ENCODE assay signal across 8 cellular contexts in genomic region chrX:13000311-13000811, GRCh38. TPM values are rescaled to one million over a fixed set of nuclear protein-coding genes. Genes with fewer than 3 reads are reported as not detected.
A peak's percentile ranks its signal among the peaks of the same experiment; 100 is the strongest.
DNase-seq lines count a peak whose midpoint lies in the region; ATAC-seq, FAIRE-seq and TF ChIP-seq lines count a peak whose summit lies in the region.

No MANE protein-coding gene starts in this region.

- no peak for TF ChIP-seq EP300 in suprapubic skin (IDR thresholded peaks at IDR 0.05)

- DNase-seq in NOMO-1 treated with DMSO at 0.1 percent for 48 hours (lab: John Stamatoyannopoulos, UW; ENCODE audit: unreplicated experiment) (peak; percentile 93), suprapubic skin (ENCODE audit: low spot score in 2 of 2) (no peak), endodermal cell (no peak), frontal cortex (ENCODE audit: low spot score in 2 of 2) (no peak), cortex of kidney (lab: John Stamatoyannopoulos, UW) (no peak)
- DNase-seq in effector memory CD4-positive, alpha-beta T cell: no peak

- H3K4me3 Mint-ChIP-seq in endodermal cell: no peak overlapping the region

- FAIRE-seq in frontal cortex (lab: Jason Lieb, UNC): no peak

- H3K4me1 Mint-ChIP-seq in endodermal cell: peaks cover 13% of the 10 kb centered on the region

- H3K4me1 ChIP-seq in effector memory CD4-positive, alpha-beta T cell (ENCODE audit: control insufficient read depth, insufficient read depth, low read length, poor library complexity, severe bottlenecking): peaks cover 44% of the 10 kb centered on the region
- peaks cover 4% of the 10 kb centered on the region for H3K4me1 ChIP-seq in suprapubic skin
- no peaks in the 10 kb centered on the region for H3K4me1 ChIP-seq in endodermal cell (ENCODE audit: control insufficient read depth, insufficient read depth, low read length)

- no peaks in the 10 kb centered on the region for H3K9me3 ChIP-seq in effector memory CD4-positive, alpha-beta T cell (ENCODE audit: control insufficient read depth, low read length)
- H3K9me3 ChIP-seq in suprapubic skin: no peaks in the 10 kb centered on the region
- no peaks in the 10 kb centered on the region for H3K9me3 ChIP-seq in endodermal cell (ENCODE audit: control insufficient read depth, low read length)

- 50% methylated on average over 8 of the region's 8 CpGs for WGBS in suprapubic skin
- whole genome bisulfite sequencing in endodermal cell (ENCODE audit: insufficient coverage in 1 of 2, insufficient read length in 1 of 2), 2 experiments: 78 to 90% methylated on average over 2 to 8 of the region's 8 CpGs

- no peaks in the 10 kb centered on the region for H3K36me3 ChIP-seq in effector memory CD4-positive, alpha-beta T cell (ENCODE audit: control insufficient read depth, insufficient read depth, low read length)
- H3K36me3 ChIP-seq in suprapubic skin (no peaks in the 10 kb centered on the region), endodermal cell (ENCODE audit: control insufficient read depth, insufficient read depth, low read length) (no peaks in the 10 kb centered on the region)

- H3K4me3 ChIP-seq in effector memory CD4-positive, alpha-beta T cell (ENCODE audit: insufficient read depth, low read depth, low read length, poor library complexity, severe bottlenecking): peak overlapping the region; percentile 30
- H3K4me3 ChIP-seq in suprapubic skin (no peak overlapping the region), endodermal cell (ENCODE audit: low read length) (no peak overlapping the region)

- no peaks in the 10 kb centered on the region for H3K27me3 Mint-ChIP-seq in endodermal cell (ENCODE audit: insufficient read depth)

- no peak overlapping the region for H3K9ac ChIP-seq in endodermal cell (ENCODE audit: extremely low read depth, low read length, poor library complexity, severe bottlenecking)

- no peak overlapping the region for H3K27ac Mint-ChIP-seq in endodermal cell

- H3K27ac ChIP-seq in effector memory CD4-positive, alpha-beta T cell (ENCODE audit: insufficient read depth, low read length, poor library complexity, severe bottlenecking): peak overlapping the region; percentile 70
- H3K27ac ChIP-seq in suprapubic skin (peak overlapping the region; percentile 1), endodermal cell (ENCODE audit: low read depth, low read length) (no peak overlapping the region)

- TF ChIP-seq CTCF in suprapubic skin (IDR thresholded peaks at IDR 0.05): no peak
- no peak for TF ChIP-seq CTCF in endodermal cell (conservative IDR thresholded peaks at IDR 0.05)

- no peaks in the 10 kb centered on the region for H3K36me3 Mint-ChIP-seq in endodermal cell (ENCODE audit: low read depth)

- TF ChIP-seq POLR2A in GM18505 (IDR thresholded peaks at IDR 0.05; ENCODE audit: borderline replicate concordance, extremely low read depth, insufficient read depth, insufficient read length) (no peak), suprapubic skin (IDR thresholded peaks at IDR 0.05) (no peak)

- H3K27me3 ChIP-seq in effector memory CD4-positive, alpha-beta T cell (replicated peaks; ENCODE audit: control insufficient read depth, insufficient read depth, low read length, poor library complexity, severe bottlenecking): no peaks in the 10 kb centered on the region
- H3K27me3 ChIP-seq in suprapubic skin (no peaks in the 10 kb centered on the region), endodermal cell (ENCODE audit: control insufficient read depth, insufficient read depth, low read length, poor library complexity, severe bottlenecking) (no peaks in the 10 kb centered on the region)

- peaks cover 48% of the 10 kb centered on the region for H3K9me3 Mint-ChIP-seq in endodermal cell

- ATAC-seq in GM18505 (IDR thresholded peaks at IDR 0.05; ENCODE audit: unreplicated experiment) (peak; percentile 58), GM21723 (IDR thresholded peaks at IDR 0.05; ENCODE audit: unreplicated experiment) (peak; percentile 51)

RNA-seq across cellular contexts. Expression of gene TMSB4X, which starts 25.5 kb away (rescaled TPM):
- 1,000 to 10,000 TPM in 3 of 4 donors, 100 to 1,000 TPM in 1; 880 to 1,466 (median 1,228) TPM for total RNA-seq in suprapubic skin
- total RNA-seq in endodermal cell: 1,000 to 10,000 TPM; 1,539 to 2,456 TPM
- 2,887 TPM for polyA plus RNA-seq in endodermal cell (2013, experiment 1 of 2)
- 3,134 TPM for polyA plus RNA-seq in endodermal cell (2013, experiment 2 of 2)
- 5,673 TPM for total RNA-seq in frontal cortex

RNA-seq across cellular contexts. Expression of gene FAM9C, which starts 44.1 kb away (rescaled TPM):
- not detected for total RNA-seq in suprapubic skin
- not detected for total RNA-seq in endodermal cell
- polyA plus RNA-seq in endodermal cell (2013, experiment 1 of 2): not detected
- not detected for polyA plus RNA-seq in endodermal cell (2013, experiment 2 of 2)
- 0.41 TPM for total RNA-seq in frontal cortex
